ENCODE assay signal across 14 cellular contexts in the genomic region with DNA sequence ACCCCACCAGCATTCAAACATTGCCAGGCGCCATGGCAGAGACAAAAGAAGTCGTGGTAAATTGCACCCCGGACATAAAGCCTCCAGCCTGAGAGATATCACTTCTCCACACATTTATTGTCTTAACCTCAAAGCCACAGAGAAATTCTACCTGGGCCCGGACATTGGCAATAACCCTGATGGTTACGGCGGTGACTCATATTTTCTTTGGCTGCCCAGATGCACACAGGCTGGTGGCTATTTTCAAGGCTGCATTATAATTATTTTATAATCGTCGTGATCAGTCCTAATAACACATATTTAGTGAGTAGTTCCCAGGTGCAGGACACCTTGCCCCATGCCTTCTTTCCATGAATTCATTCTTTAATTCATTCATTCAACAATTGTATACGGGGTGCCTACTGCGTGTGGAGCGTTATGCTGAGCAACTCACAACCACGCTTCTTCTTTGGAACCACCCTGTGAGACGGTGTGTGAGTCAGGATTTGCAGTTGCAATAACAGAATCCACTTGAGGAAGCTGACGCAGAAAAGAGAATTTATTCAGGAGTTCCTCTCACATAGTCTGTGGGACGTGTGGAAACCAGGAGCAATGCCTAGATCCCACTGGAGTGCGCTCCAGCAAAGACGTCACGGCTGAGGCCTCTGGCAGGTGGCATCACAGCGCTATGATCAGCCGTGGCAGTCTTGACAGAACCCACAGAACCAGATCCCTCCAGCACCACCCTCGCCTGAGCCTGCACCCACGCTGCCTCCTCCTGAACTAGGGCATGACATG.
DNase-seq lines count a peak whose midpoint lies in the region; ATAC-seq and TF ChIP-seq lines count a peak whose summit lies in the region.
"Had no signal": no experiment of that assay in that cellular context is flagged by ENCODE, and none has a peak within 500 bp of the region (broad histone marks: within the 10 kb centered on the region; RNA-seq: fewer than 3 reads in every experiment).

No MANE protein-coding gene starts in this region.

- DNase-seq in Ammon's horn (ENCODE audit: low spot score) (peak; percentile 10), M059J (ENCODE audit: low read depth) (peak; percentile 93), cardiac fibroblast (ENCODE audit: low read depth in 2 of 2) (peak; percentile 36 to 91), lung microvascular endothelial cell (ENCODE audit: low read depth in 2 of 2) (peak; percentile 72 to 84), CD1c-positive myeloid dendritic cell (ENCODE audit: extremely low spot score) (no peak)
- DNase-seq in activated CD4-positive, alpha-beta T cell treated with anti-CD3 and anti-CD28 coated beads, Interleukin-2, amount 50 U/mL, for 48 hours, result no peak
- no peak for DNase-seq in activated CD8-positive, alpha-beta memory T cell treated with anti-CD3 and anti-CD28 coated beads, Interleukin-2, amount 50 U/mL, for 4 hours
- DNase-seq: activated CD4-positive, alpha-beta memory T cell treated with anti-CD3 and anti-CD28 coated beads for 36 hours; activated naive CD4-positive, alpha-beta T cell treated with Interleukin-2 at 50 U/mL for 16 hours; CD4-positive, CD25-positive, alpha-beta regulatory T cell; NCI-H2081 had no signal

- no peak for ATAC-seq in GM21423 (IDR thresholded peaks at IDR 0.05; ENCODE audit: unreplicated experiment)
- ATAC-seq: left lobe of liver had no signal

- H3K4me3 ChIP-seq in cardiac fibroblast (replicated peaks in 1 of 2; ENCODE audit: low read depth in 2 of 2, low read length in 2 of 2), result no peak overlapping the region
- H3K4me3 ChIP-seq: coronary artery had no signal

- no peak for TF ChIP-seq CTCF in cardiac fibroblast (IDR thresholded peaks at IDR 0.05; ENCODE audit: low read depth, low read length)

Comparison
In these comparisons a context has a peak if more than half of its experiments do, and no peak if none do; other contexts are left out.
1. DNase-seq: peak in Ammon's horn (single experiment), M059J (single experiment), cardiac fibroblast (2 of 2) and lung microvascular endothelial cell (2 of 2); none in activated CD4-positive, alpha-beta T cell treated with anti-CD3 and anti-CD28 coated beads, Interleukin-2, amount 50 U/mL, for 48 hours (0 of 2), activated CD8-positive, alpha-beta memory T cell treated with anti-CD3 and anti-CD28 coated beads, Interleukin-2, amount 50 U/mL, for 4 hours (single experiment) and CD1c-positive myeloid dendritic cell (single experiment).